29 cellular contexts compared by ENCODE assay signal in the genomic region with DNA sequence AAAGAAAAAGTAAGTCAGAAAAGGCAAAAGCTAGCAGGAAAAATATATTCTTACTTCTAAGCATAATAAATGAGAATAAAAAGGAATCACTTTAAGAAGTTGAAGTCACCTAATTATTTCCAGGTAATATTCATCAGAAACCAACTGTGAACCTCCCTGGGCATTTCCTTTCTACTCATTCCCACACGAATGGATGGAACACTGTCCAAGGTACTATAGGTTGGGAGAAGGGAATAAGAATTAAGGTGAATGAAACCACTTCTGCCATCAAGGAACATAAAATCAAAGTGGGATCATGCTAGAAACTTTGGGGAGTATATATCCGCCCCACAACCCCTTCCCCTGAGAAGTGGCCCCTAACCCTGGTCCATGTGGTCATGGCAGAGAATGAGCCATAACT. TPM values are rescaled to one million over a fixed set of nuclear protein-coding genes. Genes with fewer than 3 reads are reported as not detected.
"Had no signal": no experiment of that assay in that cellular context is flagged by ENCODE, and none has a peak within 500 bp of the region (broad histone marks: within the 10 kb centered on the region; RNA-seq: fewer than 3 reads in every experiment).

No MANE protein-coding gene starts in this region.

- H3K36me3 ChIP-seq: left lung, ovary, prostate gland, suprapubic skin, thoracic aorta, uterus had no signal

- H3K9me3 ChIP-seq: left lung, ovary, prostate gland, stomach, suprapubic skin, thoracic aorta, tibial artery, uterus had no signal

- H3K27me3 ChIP-seq: left lung, ovary, stomach, suprapubic skin, tibial artery, uterus had no signal

- H3K4me1 ChIP-seq: left lung, prostate gland, stomach, suprapubic skin, tibial artery, uterus had no signal

- H3K27ac ChIP-seq: left lung, ovary, prostate gland, skin epidermis, stomach, suprapubic skin, thoracic aorta, tibial artery, uterus had no signal

- H3K4me3 ChIP-seq: left lung, lung, ovary, prostate gland, skin epidermis, stomach, suprapubic skin, thoracic aorta, tibial artery, uterus had no signal

- DNase-seq: hypothalamus; immature natural killer cell; kidney; left colon; left lung; mesendoderm; naive B cell; natural killer cell; ovary; retina; right cardiac atrium; stimulated activated CD4-positive, alpha-beta T cell treated with anti-CD3 and anti-CD28 coated beads, Interleukin-12 subunit alpha, Interleukin-12 subunit beta, amount 100 ng/mL, for 4 hours; stimulated activated CD4-positive, alpha-beta T cell treated with anti-CD3 and anti-CD28 coated beads, Interleukin-15, amount 100 ng/mL, for 24 hours; stimulated activated CD4-positive, alpha-beta T cell treated with anti-CD3 and anti-CD28 coated beads, Interleukin-2, amount 100 ng/mL, for 24 hours; stimulated activated CD4-positive, alpha-beta T cell treated with anti-CD3 and anti-CD28 coated beads, Interleukin-4, amount 100 ng/mL, for 1 hour; stimulated activated naive B cell treated with anti-CD40 and anti-IgM and Interleukin-4, amounts not matched to agents 10 μg/mL and 1 μg/mL and 100 μg/mL, for 72 hours; stimulated activated naive CD8-positive, alpha-beta T cell treated with anti-CD3 and anti-CD28 coated beads, Interleukin-15, Interleukin-2, amounts not matched to agents 100 U/mL and 50 U/mL, for 24 hours; stomach; tibial artery; trophoblast cell; uterus had no signal

- FAIRE-seq: islet of Langerhans, kidney had no signal

- ATAC-seq: left colon; left lung; natural killer cell; sciatic nerve; stimulated activated naive B cell treated with anti-CD40 and anti-IgM and Interleukin-4, amounts not matched to agents 10 μg/mL and 1 μg/mL and 100 μg/mL, for 72 hours; stimulated activated naive CD8-positive, alpha-beta T cell treated with anti-CD3 and anti-CD28 coated beads, Interleukin-15, Interleukin-2, amounts not matched to agents 100 U/mL and 50 U/mL, for 24 hours had no signal

RNA-seq across cellular contexts. Expression of gene PRELID2, which starts 41.6 kb away (rescaled TPM):
- polyA plus RNA-seq: neural cell had no signal
